Comparison of ENCODE assay signal across 8 cellular contexts in genomic region chr16:49492090-49492801, GRCh38.
DNase-seq lines count a peak whose midpoint lies in the region; ATAC-seq, FAIRE-seq and TF ChIP-seq lines count a peak whose summit lies in the region.

No MANE protein-coding gene starts in this region.

- no peaks in the 10 kb centered on the region for H3K27me3 ChIP-seq in bronchial epithelial cell (ENCODE audit: control insufficient read depth, insufficient read depth, low read length)

- DNase-seq in Daoy (ENCODE audit: low read depth), result peak; percentile 56
- DNase-seq in HEK293T (ENCODE audit: extremely low spot score), result peak; percentile 88
- peak; percentile 30 for DNase-seq in RWPE1 (ENCODE audit: low spot score)
- no peak for DNase-seq in bronchial epithelial cell (ENCODE audit: low read depth)
- DNase-seq in left lobe of liver (ENCODE audit: low spot score), result peak; percentile 71
- peak; percentile 15 for DNase-seq in stimulated activated CD8-positive, alpha-beta memory T cell treated with anti-CD3 and anti-CD28 coated beads, Interleukin-15, amount 100 ng/mL, for 24 hours (ENCODE audit: low read depth)
- DNase-seq in GDM1 (lab: John Stamatoyannopoulos, UW), result no peak
- DNase-seq in NCI-H128 (lab: John Stamatoyannopoulos, UW; ENCODE audit: unreplicated experiment), result no peak

- H3K36me3 ChIP-seq in bronchial epithelial cell (ENCODE audit: control insufficient read depth, insufficient read depth, low read length), result no peaks in the 10 kb centered on the region

- POLR2A ChIA-PET in HEK293T (lab: Yijun Ruan, JAX) (no interaction called here), RWPE1 (lab: Yijun Ruan, JAX; ENCODE audit: low non-redundant PET) (no interaction called here)

- no peak overlapping the region for H3K27ac ChIP-seq in RWPE1

- CTCF ChIA-PET in HEK293T (lab: Yijun Ruan, JAX), result interaction anchor here (0.8 to 1.1 kb wide), 4 partner anchors 16 to 358 kb away, joined by 3 to 5 read pairs (median 3); no protein-coding TSS in a partner anchor
- CTCF ChIA-PET in RWPE1 (lab: Yijun Ruan, JAX), result interaction anchor here (0.6 to 0.7 kb wide), 5 partner anchors 25 to 800 kb away, joined by 3 to 5 read pairs (median 3); no protein-coding TSS in a partner anchor

- TF ChIP-seq CTCF in RWPE1 (conservative IDR thresholded peaks at IDR 0.05; ENCODE audit: low read depth) (peak; percentile 71), bronchial epithelial cell (IDR thresholded peaks at IDR 0.05; ENCODE audit: insufficient read depth, low read length, severe bottlenecking) (peak; percentile 58)

- no peak overlapping the region for H3K4me3 ChIP-seq in bronchial epithelial cell (ENCODE audit: low read depth, low read length)

- no peak for FAIRE-seq in bronchial epithelial cell (lab: Jason Lieb, UNC)

- peak; percentile 91 for ATAC-seq in left lobe of liver

TF ChIP-seq in HEK293T, 16 proteins besides CTCF, POLR2A, EP300 and RAD21:
- TF ChIP-seq FOXM1 (IDR thresholded peaks at IDR 0.05; ENCODE audit: borderline replicate concordance) (no peak), FOXA1 (IDR thresholded peaks at IDR 0.05) (no peak), LEF1 (IDR thresholded peaks at IDR 0.05; ENCODE audit: borderline replicate concordance) (no peak), ELF4 (IDR thresholded peaks at IDR 0.05) (no peak), SP1 (IDR thresholded peaks at IDR 0.05) (no peak), HDGF (IDR thresholded peaks at IDR 0.05; ENCODE audit: borderline replicate concordance) (no peak), L3MBTL2 (conservative IDR thresholded peaks at IDR 0.05) (no peak), PKNOX1 (IDR thresholded peaks at IDR 0.05) (no peak), NFRKB (IDR thresholded peaks at IDR 0.05) (no peak), TARDBP (IDR thresholded peaks at IDR 0.05) (no peak), ARNT (IDR thresholded peaks at IDR 0.05) (no peak), FOXK2 (IDR thresholded peaks at IDR 0.05) (no peak), BHLHE40 (IDR thresholded peaks at IDR 0.05; ENCODE audit: borderline replicate concordance) (no peak)

Comparison
In these comparisons a context has a peak if more than half of its experiments do, and no peak if none do; other contexts are left out.
1. DNase-seq: peak in Daoy (single experiment), HEK293T (single experiment), RWPE1 (single experiment), left lobe of liver (single experiment) and stimulated activated CD8-positive, alpha-beta memory T cell treated with anti-CD3 and anti-CD28 coated beads, Interleukin-15, amount 100 ng/mL, for 24 hours (single experiment); none in bronchial epithelial cell (single experiment), GDM1 (single experiment) and NCI-H128 (single experiment).